28 cellular contexts compared by ENCODE assay signal in genomic region chr2:152655880-152656279, GRCh38.
DNase-seq lines count a peak whose midpoint lies in the region; ATAC-seq and TF ChIP-seq lines count a peak whose summit lies in the region.
"Had no signal": no experiment of that assay in that cellular context is flagged by ENCODE, and none has a peak within 500 bp of the region (broad histone marks: within the 10 kb centered on the region; RNA-seq: fewer than 3 reads in every experiment).

No MANE protein-coding gene starts in this region.

- no peak overlapping the region for H3K23ac ChIP-seq in trophoblast cell (ENCODE audit: low read length)

- H3K4me2 ChIP-seq in trophoblast cell (ENCODE audit: low read length), result no peak overlapping the region

- no peak overlapping the region for H2BK120ac ChIP-seq in trophoblast cell (ENCODE audit: insufficient read depth, low read length, poor library complexity)

- H4K8ac ChIP-seq in trophoblast cell (ENCODE audit: low read depth, low read length), result no peak overlapping the region

- no peak overlapping the region for H4K12ac ChIP-seq in trophoblast cell (ENCODE audit: low read depth, low read length)

- no peaks in the 10 kb centered on the region for H3K4me1 ChIP-seq in trophoblast cell (ENCODE audit: control insufficient read depth in 1 of 2, insufficient read depth in 2 of 2, low read length in 2 of 2)
- H3K4me1 ChIP-seq: left ventricle myocardium inferior, SJSA1 had no signal

- no peak overlapping the region for H2BK5ac ChIP-seq in trophoblast cell (ENCODE audit: low read depth, low read length, poor library complexity)

- no peak overlapping the region for H2BK12ac ChIP-seq in trophoblast cell (ENCODE audit: low read length)

- H3K27me3 ChIP-seq in trophoblast cell (ENCODE audit: insufficient read depth, low read length), result no peaks in the 10 kb centered on the region
- H3K27me3 ChIP-seq: SJSA1 had no signal

- H3K27ac ChIP-seq in trophoblast cell (ENCODE audit: low read depth, low read length), result no peak overlapping the region
- H3K27ac ChIP-seq: left ventricle myocardium inferior, SJSA1 had no signal

- peak; percentile 74 for ATAC-seq in activated CD8-positive, alpha-beta T cell treated with anti-CD3 and anti-CD28 coated beads for 36 hours
- ATAC-seq in activated CD8-positive, alpha-beta T cell treated with anti-CD3 and anti-CD28 coated beads, Interleukin-2, amount 10 ng/mL, durations not matched to agents 7 days and 5 days, result no peak
- ATAC-seq in GM18502 (IDR thresholded peaks at IDR 0.05; ENCODE audit: poor library complexity, unreplicated experiment), result peak; percentile 53
- peak; percentile 57 for ATAC-seq in HG03159 (IDR thresholded peaks at IDR 0.05; ENCODE audit: unreplicated experiment)
- ATAC-seq in activated naive CD8-positive, alpha-beta T cell treated with anti-CD3 and anti-CD28 coated beads, Interleukin-2, amount 50 U/mL, for 24 hours, result no peak
- no peak for ATAC-seq in GM18517 (IDR thresholded peaks at IDR 0.05; ENCODE audit: unreplicated experiment)
- ATAC-seq: esophagus mucosa, HCT116 had no signal

- H3K9me3 ChIP-seq in trophoblast cell (ENCODE audit: insufficient read depth, low read depth, low read length), result no peaks in the 10 kb centered on the region
- H3K9me3 ChIP-seq: left ventricle myocardium inferior, SJSA1 had no signal

- no CpG with 5 or more reads among the region's 1 CpG for WGBS in trophoblast cell (ENCODE audit: extremely low coverage, insufficient coverage, insufficient read length)

- peak overlapping the region; percentile 70 for H3K27ac Mint-ChIP-seq in activated CD8-positive, alpha-beta T cell treated with anti-CD3 and anti-CD28 coated beads for 36 hours
- no peak overlapping the region for H3K27ac Mint-ChIP-seq in activated CD8-positive, alpha-beta T cell treated with anti-CD3 and anti-CD28 coated beads, Interleukin-2, amount 10 ng/mL, durations not matched to agents 7 days and 5 days
- H3K27ac Mint-ChIP-seq in activated naive CD8-positive, alpha-beta T cell treated with anti-CD3 and anti-CD28 coated beads, Interleukin-2, amount 50 U/mL, for 24 hours, result peak overlapping the region; percentile 64
- H3K27ac Mint-ChIP-seq: brain, nephron progenitor cell, type B pancreatic cell had no signal

- no peak for TF ChIP-seq CTCF in activated CD8-positive, alpha-beta T cell treated with anti-CD3 and anti-CD28 coated beads for 36 hours (IDR thresholded peaks at IDR 0.05)

- no peak overlapping the region for H3K4me3 ChIP-seq in trophoblast cell (ENCODE audit: low read depth, low read length)
- H3K4me3 ChIP-seq: left ventricle myocardium inferior, SJSA1 had no signal

- no peak overlapping the region for H3K18ac ChIP-seq in trophoblast cell (ENCODE audit: low read length)

- no peak overlapping the region for H4K91ac ChIP-seq in trophoblast cell (ENCODE audit: low read depth, low read length)

- H3K27me3 Mint-ChIP-seq in activated CD8-positive, alpha-beta T cell treated with anti-CD3 and anti-CD28 coated beads for 36 hours, result no peaks in the 10 kb centered on the region
- H3K27me3 Mint-ChIP-seq in activated CD8-positive, alpha-beta T cell treated with anti-CD3 and anti-CD28 coated beads, Interleukin-2, amount 10 ng/mL, durations not matched to agents 7 days and 5 days (ENCODE audit: low read depth), result no peaks in the 10 kb centered on the region
- no peaks in the 10 kb centered on the region for H3K27me3 Mint-ChIP-seq in activated naive CD8-positive, alpha-beta T cell treated with anti-CD3 and anti-CD28 coated beads, Interleukin-2, amount 50 U/mL, for 24 hours
- H3K27me3 Mint-ChIP-seq: brain, type B pancreatic cell had no signal

- POLR2A ChIA-PET in activated CD8-positive, alpha-beta T cell treated with anti-CD3 and anti-CD28 coated beads for 36 hours (lab: Charles Lee), result no interaction called here
- POLR2A ChIA-PET in activated CD8-positive, alpha-beta T cell treated with anti-CD3 and anti-CD28 coated beads, Interleukin-2, amount 10 ng/mL, durations not matched to agents 7 days and 5 days (lab: Charles Lee), result no interaction called here

- CTCF ChIA-PET in activated CD8-positive, alpha-beta T cell treated with anti-CD3 and anti-CD28 coated beads for 36 hours (lab: Charles Lee), result no interaction called here
- CTCF ChIA-PET in activated CD8-positive, alpha-beta T cell treated with anti-CD3 and anti-CD28 coated beads, Interleukin-2, amount 10 ng/mL, durations not matched to agents 7 days and 5 days (lab: Charles Lee), result no interaction called here

- H3K79me1 ChIP-seq in trophoblast cell (ENCODE audit: low read length), result no peaks in the 10 kb centered on the region

- H2AFZ ChIP-seq in trophoblast cell (ENCODE audit: insufficient read depth, low read length, poor library complexity), result no peak overlapping the region

- H3K9me3 Mint-ChIP-seq in activated CD8-positive, alpha-beta T cell treated with anti-CD3 and anti-CD28 coated beads for 36 hours, result no peaks in the 10 kb centered on the region
- no peaks in the 10 kb centered on the region for H3K9me3 Mint-ChIP-seq in activated CD8-positive, alpha-beta T cell treated with anti-CD3 and anti-CD28 coated beads, Interleukin-2, amount 10 ng/mL, durations not matched to agents 7 days and 5 days (ENCODE audit: insufficient read depth)
- H3K9me3 Mint-ChIP-seq in activated naive CD8-positive, alpha-beta T cell treated with anti-CD3 and anti-CD28 coated beads, Interleukin-2, amount 50 U/mL, for 24 hours, result no peaks in the 10 kb centered on the region
- H3K9me3 Mint-ChIP-seq: brain, nephron progenitor cell, type B pancreatic cell had no signal

- peaks cover 37% of the 10 kb centered on the region for H3K36me3 Mint-ChIP-seq in activated CD8-positive, alpha-beta T cell treated with anti-CD3 and anti-CD28 coated beads for 36 hours (ENCODE audit: low read depth)
- peaks cover 44% of the 10 kb centered on the region for H3K36me3 Mint-ChIP-seq in activated CD8-positive, alpha-beta T cell treated with anti-CD3 and anti-CD28 coated beads, Interleukin-2, amount 10 ng/mL, durations not matched to agents 7 days and 5 days (ENCODE audit: low read depth)
- H3K36me3 Mint-ChIP-seq in activated naive CD8-positive, alpha-beta T cell treated with anti-CD3 and anti-CD28 coated beads, Interleukin-2, amount 50 U/mL, for 24 hours (ENCODE audit: low read depth), result peaks cover 56% of the 10 kb centered on the region

- H3K79me2 ChIP-seq in trophoblast cell (ENCODE audit: control insufficient read depth, insufficient read depth, low read length, poor library complexity), result no peaks in the 10 kb centered on the region

- no peak overlapping the region for H3K14ac ChIP-seq in trophoblast cell (ENCODE audit: low read length)

- H3K4me1 Mint-ChIP-seq in activated CD8-positive, alpha-beta T cell treated with anti-CD3 and anti-CD28 coated beads for 36 hours (ENCODE audit: low read depth), result peaks cover 16% of the 10 kb centered on the region
- H3K4me1 Mint-ChIP-seq in activated CD8-positive, alpha-beta T cell treated with anti-CD3 and anti-CD28 coated beads, Interleukin-2, amount 10 ng/mL, durations not matched to agents 7 days and 5 days (ENCODE audit: low read depth), result no peaks in the 10 kb centered on the region
- H3K4me1 Mint-ChIP-seq in activated naive CD8-positive, alpha-beta T cell treated with anti-CD3 and anti-CD28 coated beads, Interleukin-2, amount 50 U/mL, for 24 hours, result peaks cover 19% of the 10 kb centered on the region
- H3K4me1 Mint-ChIP-seq: nephron progenitor cell had no signal

- no peak overlapping the region for H3K9ac ChIP-seq in trophoblast cell (ENCODE audit: low read length)

- no peak overlapping the region for H3K4ac ChIP-seq in trophoblast cell (ENCODE audit: low read depth, low read length)

- intact Hi-C loops in activated CD8-positive, alpha-beta T cell treated with anti-CD3 and anti-CD28 coated beads for 36 hours (cut with micrococcal nuclease), result no loop called here

- no peak overlapping the region for H2AK5ac ChIP-seq in trophoblast cell (ENCODE audit: low read length)

- DNase-seq in activated CD8-positive, alpha-beta T cell treated with anti-CD3 and anti-CD28 coated beads for 36 hours, result no peak
- no peak for DNase-seq in activated CD8-positive, alpha-beta T cell treated with anti-CD3 and anti-CD28 coated beads, Interleukin-2, amount 10 ng/mL, durations not matched to agents 7 days and 5 days
- DNase-seq in activated naive CD8-positive, alpha-beta T cell treated with anti-CD3 and anti-CD28 coated beads, Interleukin-2, amount 50 U/mL, for 24 hours, result no peak
- DNase-seq in kidney glomerular epithelial cell (lab: John Stamatoyannopoulos, UW), result no peak
- no peak for DNase-seq in trophoblast cell
- DNase-seq: activated CD8-positive, alpha-beta memory T cell treated with anti-CD3 and anti-CD28 coated beads, Interleukin-2, amount 50 U/mL, for 4 hours; activated gamma-delta T cell; dermis blood vessel endothelial cell; DND-41; head of caudate nucleus; islet precursor cell; KBM-7; left ventricle myocardium inferior; mesenchymal stem cell; NCI-H1092 treated with DMSO at 0.1 percent for 48 hours; NCI-H1694 treated with DMSO at 0.1 percent for 48 hours; NCI-H82; nephron progenitor cell; stimulated activated CD4-positive, alpha-beta T cell treated with anti-CD3 and anti-CD28 coated beads, Interleukin-4, amount 100 ng/mL, for 1 hour; substantia nigra had no signal

- no peak overlapping the region for H3K4me3 Mint-ChIP-seq in activated CD8-positive, alpha-beta T cell treated with anti-CD3 and anti-CD28 coated beads for 36 hours
- H3K4me3 Mint-ChIP-seq in activated CD8-positive, alpha-beta T cell treated with anti-CD3 and anti-CD28 coated beads, Interleukin-2, amount 10 ng/mL, durations not matched to agents 7 days and 5 days, result no peak overlapping the region
- no peak overlapping the region for H3K4me3 Mint-ChIP-seq in activated naive CD8-positive, alpha-beta T cell treated with anti-CD3 and anti-CD28 coated beads, Interleukin-2, amount 50 U/mL, for 24 hours
- H3K4me3 Mint-ChIP-seq: brain, nephron progenitor cell, type B pancreatic cell had no signal

- H3K36me3 ChIP-seq in trophoblast cell (ENCODE audit: control insufficient read depth in 1 of 2, insufficient read depth in 2 of 2, low read length in 2 of 2), result peaks cover 9 to 11% of the 10 kb centered on the region in 2 experiments

Comparison
In these comparisons a context has a peak if more than half of its experiments do, and no peak if none do; other contexts are left out.
1. ATAC-seq: peak in activated CD8-positive, alpha-beta T cell treated with anti-CD3 and anti-CD28 coated beads for 36 hours (single experiment), GM18502 (single experiment) and HG03159 (single experiment); none in activated CD8-positive, alpha-beta T cell treated with anti-CD3 and anti-CD28 coated beads, Interleukin-2, amount 10 ng/mL, durations not matched to agents 7 days and 5 days (single experiment), activated naive CD8-positive, alpha-beta T cell treated with anti-CD3 and anti-CD28 coated beads, Interleukin-2, amount 50 U/mL, for 24 hours (single experiment) and GM18517 (single experiment).